Comparison of ENCODE assay signal across 7 cellular contexts in genomic region chr12:56103823-56104108, GRCh38. TPM values are rescaled to one million over a fixed set of nuclear protein-coding genes. Genes with fewer than 3 reads are reported as not detected.
A peak's percentile ranks its signal among the peaks of the same experiment; 100 is the strongest.
DNase-seq lines count a peak whose midpoint lies in the region; ATAC-seq and TF ChIP-seq lines count a peak whose summit lies in the region.

No MANE protein-coding gene starts in this region.

- no peaks in the 10 kb centered on the region for H3K4me1 ChIP-seq in iPS DF 6.9 (ENCODE audit: control insufficient read depth, insufficient read depth, low read length)

- H3K27me3 ChIP-seq in iPS DF 6.9 (ENCODE audit: control insufficient read depth, insufficient read depth, low read length), result no peaks in the 10 kb centered on the region

- H3K27ac ChIP-seq in iPS DF 6.9 (ENCODE audit: low read length), result no peak overlapping the region

- H3K4me3 Mint-ChIP-seq in HFFc6 (peak overlapping the region; percentile 97), WTC11 (peak overlapping the region; percentile 90)
- peak overlapping the region; percentile 98 for H3K4me3 Mint-ChIP-seq in stimulated activated memory B cell treated with anti-CD40 and anti-IgM and Interleukin-4, amounts not matched to agents 10 μg/mL and 1 μg/mL and 100 μg/mL, for 72 hours

- no peak for ATAC-seq in WTC11
- ATAC-seq in stimulated activated memory B cell treated with anti-CD40 and anti-IgM and Interleukin-4, amounts not matched to agents 10 μg/mL and 1 μg/mL and 100 μg/mL, for 72 hours, result no peak
- no peak for ATAC-seq in HG03196 (IDR thresholded peaks at IDR 0.05; ENCODE audit: unreplicated experiment)
- ATAC-seq in GM18858 (IDR thresholded peaks at IDR 0.05; ENCODE audit: unreplicated experiment), result no peak
- ATAC-seq in esophagus mucosa, result no peak

- no CpG with 5 or more reads among the region's 8 CpGs for WGBS in iPS DF 6.9 (ENCODE audit: insufficient coverage, insufficient read length)

- no peaks in the 10 kb centered on the region for H3K9me3 ChIP-seq in iPS DF 6.9 (ENCODE audit: control insufficient read depth, insufficient read depth, low read length)

- peaks cover 34% of the 10 kb centered on the region for H3K4me1 Mint-ChIP-seq in HFFc6 (ENCODE audit: low read depth)
- H3K4me1 Mint-ChIP-seq in WTC11, result peaks cover 24% of the 10 kb centered on the region
- peaks cover 31% of the 10 kb centered on the region for H3K4me1 Mint-ChIP-seq in stimulated activated memory B cell treated with anti-CD40 and anti-IgM and Interleukin-4, amounts not matched to agents 10 μg/mL and 1 μg/mL and 100 μg/mL, for 72 hours

- POLR2A ChIA-PET in WTC11 (lab: Charles Lee), result interaction anchor here (0.5 to 2.2 kb wide), 22 partner anchors 9 to 256 kb away, joined by 3 to 34 read pairs (median 6); partner anchors contain the start of genes ANKRD52, CNPY2, ERBB3 and ESYT1

- peaks cover 29% of the 10 kb centered on the region for H3K36me3 Mint-ChIP-seq in HFFc6 (ENCODE audit: low read depth)
- H3K36me3 Mint-ChIP-seq in WTC11, result peaks cover 60% of the 10 kb centered on the region
- peaks cover 17% of the 10 kb centered on the region for H3K36me3 Mint-ChIP-seq in stimulated activated memory B cell treated with anti-CD40 and anti-IgM and Interleukin-4, amounts not matched to agents 10 μg/mL and 1 μg/mL and 100 μg/mL, for 72 hours

- peaks cover 7% of the 10 kb centered on the region for H3K27me3 Mint-ChIP-seq in HFFc6 (ENCODE audit: insufficient read depth)
- no peaks in the 10 kb centered on the region for H3K27me3 Mint-ChIP-seq in WTC11 (ENCODE audit: low read depth)
- no peaks in the 10 kb centered on the region for H3K27me3 Mint-ChIP-seq in stimulated activated memory B cell treated with anti-CD40 and anti-IgM and Interleukin-4, amounts not matched to agents 10 μg/mL and 1 μg/mL and 100 μg/mL, for 72 hours

- peaks cover 27% of the 10 kb centered on the region for H3K36me3 ChIP-seq in iPS DF 6.9 (ENCODE audit: control insufficient read depth, insufficient read depth, low read length)

- H3K27ac Mint-ChIP-seq in HFFc6, result peak overlapping the region; percentile 94
- peak overlapping the region; percentile 99 for H3K27ac Mint-ChIP-seq in WTC11
- H3K27ac Mint-ChIP-seq in stimulated activated memory B cell treated with anti-CD40 and anti-IgM and Interleukin-4, amounts not matched to agents 10 μg/mL and 1 μg/mL and 100 μg/mL, for 72 hours, result peak overlapping the region; percentile 94

- CTCF ChIA-PET in WTC11 (lab: Charles Lee), result interaction anchor here (0.5 to 2.2 kb wide), 24 partner anchors 11 to 533 kb away, joined by 3 to 36 read pairs (median 6); partner anchors contain the start of genes ANKRD52, CNPY2, ERBB3 and ESYT1

- H3K9me3 Mint-ChIP-seq in HFFc6 (no peaks in the 10 kb centered on the region), WTC11 (no peaks in the 10 kb centered on the region)
- no peaks in the 10 kb centered on the region for H3K9me3 Mint-ChIP-seq in stimulated activated memory B cell treated with anti-CD40 and anti-IgM and Interleukin-4, amounts not matched to agents 10 μg/mL and 1 μg/mL and 100 μg/mL, for 72 hours

- TF ChIP-seq CTCF in HFFc6 (IDR thresholded peaks at IDR 0.05) (no peak), WTC11 (IDR thresholded peaks at IDR 0.05) (no peak)

- DNase-seq in HFFc6 (no peak), WTC11 (ENCODE audit: low spot score) (no peak), iPS DF 6.9 (ENCODE audit: low read depth, low spot score) (no peak)

- H3K4me3 ChIP-seq in iPS DF 6.9 (ENCODE audit: low read length), result peak overlapping the region; percentile 60; the same call in 1 of the 2 replicates

TF ChIP-seq in WTC11, 78 proteins besides CTCF, POLR2A, EP300 and RAD21:
- TF ChIP-seq, protein P1, sequence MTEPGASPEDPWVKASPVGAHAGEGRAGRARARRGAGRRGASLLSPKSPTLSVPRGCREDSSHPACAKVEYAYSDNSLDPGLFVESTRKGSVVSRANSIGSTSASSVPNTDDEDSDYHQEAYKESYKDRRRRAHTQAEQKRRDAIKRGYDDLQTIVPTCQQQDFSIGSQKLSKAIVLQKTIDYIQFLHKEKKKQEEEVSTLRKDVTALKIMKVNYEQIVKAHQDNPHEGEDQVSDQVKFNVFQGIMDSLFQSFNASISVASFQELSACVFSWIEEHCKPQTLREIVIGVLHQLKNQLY (CRISPR knock-in tag; IDR thresholded peaks at IDR 0.05), result no peak
- no peak for TF ChIP-seq SOX15 (CRISPR knock-in tag; IDR thresholded peaks at IDR 0.05)
- TF ChIP-seq ZNF121 (CRISPR knock-in tag; IDR thresholded peaks at IDR 0.05), result no peak
- TF ChIP-seq ZNF416 (CRISPR knock-in tag; IDR thresholded peaks at IDR 0.05), result no peak
- TF ChIP-seq ATF3 (CRISPR knock-in tag; conservative IDR thresholded peaks at IDR 0.05), result no peak
- TF ChIP-seq HMGA2 (CRISPR knock-in tag; IDR thresholded peaks at IDR 0.05), result no peak
- TF ChIP-seq SP1 (CRISPR knock-in tag; conservative IDR thresholded peaks at IDR 0.05), result no peak
- no peak for TF ChIP-seq NFYB (CRISPR knock-in tag; conservative IDR thresholded peaks at IDR 0.05; ENCODE audit: low read depth)

RNA-seq across cellular contexts. Expression of gene PA2G4, which starts 0.6 kb away (rescaled TPM):
- total RNA-seq in HFFc6 (2021; fragmentation: NEBNext Ultra II Directional; extraction: Animal tissue kit (Norgen Biotek cat#: 25700)), result 100 to 1,000 TPM; 144 to 190 (median 177) TPM
- total RNA-seq in WTC11 (2021), result 198 to 249 TPM (median 199 TPM) in 3 replicates
- 125 TPM for total RNA-seq in esophagus mucosa

RNA-seq across cellular contexts. Expression of gene RPL41, which starts 12.7 kb away (rescaled TPM):
- total RNA-seq in HFFc6 (2021; fragmentation: NEBNext Ultra II Directional; extraction: Animal tissue kit (Norgen Biotek cat#: 25700)), result 1,000 to 10,000 TPM; 2,722 to 3,464 (median 3,292) TPM
- total RNA-seq in WTC11 (2021), result 4,004 to 4,366 TPM (median 4,314 TPM) in 3 replicates
- 4,992 TPM for total RNA-seq in esophagus mucosa

RNA-seq across cellular contexts. Expression of gene ZC3H10, which starts 14.3 kb away (rescaled TPM):
- 1 to 10 TPM; 3.3 to 4.7 (median 3.8) TPM for total RNA-seq in HFFc6 (2021; fragmentation: NEBNext Ultra II Directional; extraction: Animal tissue kit (Norgen Biotek cat#: 25700))
- total RNA-seq in WTC11 (2021) (11.3 to 13.6 TPM (median 13.1 TPM) in 3 replicates), esophagus mucosa (1.8 TPM)

RNA-seq across cellular contexts. Expression of gene ERBB3, which starts 23.8 kb away (rescaled TPM):
- 1 to 10 TPM; 1.0 to 2.5 (median 1.8) TPM for total RNA-seq in HFFc6 (2021; fragmentation: NEBNext Ultra II Directional; extraction: Animal tissue kit (Norgen Biotek cat#: 25700))
- total RNA-seq in WTC11 (2021) (49.2 to 64.3 TPM (median 52.4 TPM) in 3 replicates), esophagus mucosa (68.1 TPM)

RNA-seq across cellular contexts. Expression of gene ESYT1, which starts 24.3 kb away (rescaled TPM):
- 100 to 1,000 TPM; 136 to 174 (median 151) TPM for total RNA-seq in HFFc6 (2021; fragmentation: NEBNext Ultra II Directional; extraction: Animal tissue kit (Norgen Biotek cat#: 25700))
- total RNA-seq in WTC11 (2021), result 77.7 to 80.8 TPM (median 80.1 TPM) in 3 replicates
- 48.8 TPM for total RNA-seq in esophagus mucosa
